ENCODE assay signal across 8 cellular contexts in the genomic region with DNA sequence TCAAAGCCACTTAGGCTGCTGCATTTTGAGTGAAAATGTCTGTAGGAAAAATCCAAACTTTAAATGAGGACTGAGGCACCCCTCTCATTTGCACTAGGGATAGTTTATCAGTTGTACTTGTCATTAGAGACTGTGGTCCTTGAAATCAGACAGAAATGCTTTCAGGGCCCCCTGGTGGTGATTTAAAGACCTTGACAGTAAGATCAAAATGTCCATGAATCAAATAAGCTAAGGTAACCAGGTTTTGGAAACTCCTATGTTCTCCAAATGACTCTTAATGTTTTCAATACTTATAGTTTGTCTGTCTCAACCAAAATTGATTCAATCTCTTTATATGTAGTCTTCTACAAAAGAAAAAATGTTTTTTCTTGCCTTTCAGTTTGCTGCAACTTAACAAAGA. TPM values are rescaled to one million over a fixed set of nuclear protein-coding genes. Genes with fewer than 3 reads are reported as not detected.
DNase-seq lines count a peak whose midpoint lies in the region; ATAC-seq, FAIRE-seq and TF ChIP-seq lines count a peak whose summit lies in the region.

No MANE protein-coding gene starts in this region.

- TF ChIP-seq POLR2A in GM12878 (IDR thresholded peaks at IDR 0.05; ENCODE audit: low read depth, low read length) = no peak
- TF ChIP-seq POLR2A in right lobe of liver (IDR thresholded peaks at IDR 0.05) = no peak
- TF ChIP-seq POLR2A in suprapubic skin (IDR thresholded peaks at IDR 0.05) = no peak

- H3K9me3 ChIP-seq in OCI-LY7 (ENCODE audit: low read length) (no peaks in the 10 kb centered on the region), GM12878 (replicated peaks; ENCODE audit: control insufficient read depth, insufficient read depth, low read length) (no peaks in the 10 kb centered on the region), right lobe of liver (no peaks in the 10 kb centered on the region), upper lobe of right lung (no peaks in the 10 kb centered on the region), suprapubic skin (no peaks in the 10 kb centered on the region)

- RAD21 ChIA-PET in GM12878 (lab: Charles Lee; ENCODE audit: unreplicated experiment) = interaction anchor here (0.9 to 1.0 kb wide), 2 partner anchors 217 to 316 kb away, joined by 4 to 5 read pairs; no protein-coding TSS in a partner anchor

- CTCF ChIA-PET in OCI-LY7 (lab: Charles Lee; ENCODE audit: unreplicated experiment) (no interaction called here), GM12878 (lab: Yijun Ruan, JAX) (interaction anchor here (0.6 to 3.4 kb wide), 12 partner anchors 9 to 1078 kb away, joined by 3 to 27 read pairs (median 3); a partner anchor contains a TSS)

- ATAC-seq in GM18868 (IDR thresholded peaks at IDR 0.05; ENCODE audit: unreplicated experiment) (peak; percentile 89), GM12878 (peak; percentile 80), right lobe of liver (peak; percentile 66 to 68 (median 66)), upper lobe of right lung (peak; percentile 58)

- DNase-seq in D341Med (ENCODE audit: low spot score) = peak; percentile 38
- peak; percentile 35 for DNase-seq in HT1080 (ENCODE audit: low read depth)
- DNase-seq in OCI-LY7 (ENCODE audit: low spot score) = peak; percentile 73
- no peak for DNase-seq in GM12878 (ENCODE audit: low read depth, low spot score)
- DNase-seq in right lobe of liver = no peak
- no peak for DNase-seq in upper lobe of right lung
- DNase-seq in suprapubic skin (ENCODE audit: low spot score in 2 of 2) = no peak

- in situ Hi-C loops in GM12878 (cut with MboI) = no loop called here

- no peaks in the 10 kb centered on the region for H3K9me2 ChIP-seq in OCI-LY7 (ENCODE audit: insufficient read depth, low read length)

- POLR2A ChIA-PET in OCI-LY7 (lab: Charles Lee) = interaction anchor here (0.6 to 0.7 kb wide), 2 partner anchors 40 to 216 kb away, joined by 3 to 5 read pairs; no protein-coding TSS in a partner anchor
- POLR2A ChIA-PET in GM12878 (lab: Charles Lee) = no interaction called here

- intact Hi-C loops in OCI-LY7 (cut with micrococcal nuclease; ENCODE audit: unreplicated experiment) = loop anchor here (2.0 kb wide), 1 partner anchor 315 kb away; no protein-coding TSS in a partner anchor
- intact Hi-C loops in GM12878 (cut with micrococcal nuclease; ENCODE audit: unreplicated experiment) = loop anchor here (1.0 to 5.0 kb wide), 2 partner anchors 315 to 1278 kb away; no protein-coding TSS in a partner anchor
- intact Hi-C loops in right lobe of liver (cut with DNase I) = no loop called here
- intact Hi-C loops in upper lobe of right lung (cut with DNase I) = no loop called here

- TF ChIP-seq EP300 in GM12878 (IDR thresholded peaks at IDR 0.05; ENCODE audit: borderline replicate concordance in 1 of 2, control insufficient read depth in 1 of 2, low read depth in 2 of 2, low read length in 2 of 2) = no peak
- no peak for TF ChIP-seq EP300 in suprapubic skin (IDR thresholded peaks at IDR 0.05)

- TF ChIP-seq CTCF in OCI-LY7 (conservative IDR thresholded peaks at IDR 0.05; ENCODE audit: low read length) (peak; percentile 87), GM12878 (IDR thresholded peaks at IDR 0.05 in 2 of 3, conservative IDR thresholded peaks at IDR 0.05 in 1 of 3; ENCODE audit: control insufficient read depth in 2 of 3, extremely low read depth in 1 of 3, insufficient read depth in 1 of 3, low read depth in 3 of 3, low read length in 3 of 3) (peak; percentile 56 to 67 (median 62)), right lobe of liver (IDR thresholded peaks at IDR 0.05) (peak; percentile 46 to 69 (median 66)), upper lobe of right lung (IDR thresholded peaks at IDR 0.05) (peak; percentile 71), suprapubic skin (IDR thresholded peaks at IDR 0.05) (peak in 1 of 2 donors; percentile 39)

- H3K27me3 ChIP-seq in GM12878 (replicated peaks in 1 of 2; ENCODE audit: control insufficient read depth in 2 of 2, insufficient read depth in 2 of 2, low read length in 1 of 2) (no peaks in the 10 kb centered on the region), right lobe of liver (no peaks in the 10 kb centered on the region), upper lobe of right lung (no peaks in the 10 kb centered on the region), suprapubic skin (no peaks in the 10 kb centered on the region)

- H3K27ac ChIP-seq in OCI-LY7 (ENCODE audit: low read depth, low read length, poor library complexity, severe bottlenecking) (no peak overlapping the region), GM12878 (ENCODE audit: control insufficient read depth, insufficient read depth) (no peak overlapping the region), right lobe of liver (no peak overlapping the region), upper lobe of right lung (no peak overlapping the region), suprapubic skin (no peak overlapping the region)

- FAIRE-seq in GM12878 (lab: Jason Lieb, UNC) = no peak

- H3K36me3 ChIP-seq in OCI-LY7 (ENCODE audit: insufficient read depth, low read length) (no peaks in the 10 kb centered on the region), GM12878 (ENCODE audit: control insufficient read depth in 2 of 2, insufficient read depth in 2 of 2, low read length in 1 of 2) (no peaks in the 10 kb centered on the region), right lobe of liver (no peaks in the 10 kb centered on the region), upper lobe of right lung (no peaks in the 10 kb centered on the region), suprapubic skin (no peaks in the 10 kb centered on the region)

- BruUV-seq in OCI-LY7 (replicated peaks; lab: Mats Ljungman, UMichigan) = no TSS peak
- no TSS peak for BruUV-seq in GM12878 (replicated peaks; lab: Mats Ljungman, UMichigan)

- TF ChIP-seq RAD21 in GM12878 (IDR thresholded peaks at IDR 0.05; ENCODE audit: insufficient read depth, low read depth, low read length) = peak; percentile 76

- no peak overlapping the region for H3K9ac ChIP-seq in GM12878 (ENCODE audit: control insufficient read depth, insufficient read depth, low read length)

- no peak overlapping the region for H2AFZ ChIP-seq in OCI-LY7 (ENCODE audit: low read length)
- no peak overlapping the region for H2AFZ ChIP-seq in GM12878 (ENCODE audit: control insufficient read depth, low read depth, low read length)

- H3K4me2 ChIP-seq in OCI-LY7 (ENCODE audit: low read length) = no peak overlapping the region
- H3K4me2 ChIP-seq in GM12878 (ENCODE audit: control insufficient read depth, insufficient read depth) = no peak overlapping the region

- SMC1A ChIA-PET in GM12878 (lab: Charles Lee; ENCODE audit: uncharacterized antibody, unreplicated experiment) = interaction anchor here (0.7 to 2.6 kb wide), 4 partner anchors 199 to 315 kb away, joined by 3 to 13 read pairs (median 4); no protein-coding TSS in a partner anchor

- H3K4me3 ChIP-seq in OCI-LY7 (ENCODE audit: low read depth, low read length, poor library complexity, severe bottlenecking) (no peak overlapping the region), GM12878 (no peak overlapping the region), right lobe of liver (no peak overlapping the region), upper lobe of right lung (no peak overlapping the region), suprapubic skin (no peak overlapping the region)

- H3K4me1 ChIP-seq in OCI-LY7 (ENCODE audit: insufficient read depth, low read length, poor library complexity, severe bottlenecking) = no peaks in the 10 kb centered on the region
- H3K4me1 ChIP-seq in GM12878 (ENCODE audit: control insufficient read depth, insufficient read depth, low read length) = no peaks in the 10 kb centered on the region
- no peaks in the 10 kb centered on the region for H3K4me1 ChIP-seq in right lobe of liver
- H3K4me1 ChIP-seq in upper lobe of right lung = no peaks in the 10 kb centered on the region
- H3K4me1 ChIP-seq in suprapubic skin = no peaks in the 10 kb centered on the region

- H3K79me2 ChIP-seq in OCI-LY7 (ENCODE audit: insufficient read depth, low read depth, low read length) (no peaks in the 10 kb centered on the region), GM12878 (ENCODE audit: control insufficient read depth, insufficient read depth, low read length) (no peaks in the 10 kb centered on the region)

- H4K20me1 ChIP-seq in OCI-LY7 (ENCODE audit: insufficient read depth, low read length) = no peaks in the 10 kb centered on the region
- H4K20me1 ChIP-seq in GM12878 (ENCODE audit: control insufficient read depth, insufficient read depth) = no peaks in the 10 kb centered on the region

TF ChIP-seq in GM12878, 131 proteins besides CTCF, POLR2A, EP300 and RAD21:
- TF ChIP-seq EZH2 (IDR thresholded peaks at IDR 0.05; ENCODE audit: borderline replicate concordance, control insufficient read depth, low read depth, low read length) = no peak
- peak; percentile 73; the same call in 1 of the 2 replicates for TF ChIP-seq SMC3 (IDR thresholded peaks at IDR 0.05; ENCODE audit: borderline replicate concordance, low read length)
TF ChIP-seq in GM12878: peak in this region for 1.

RNA-seq across cellular contexts. Expression of a gene that starts 28.8 kb away (rescaled TPM):
- 99.1 and 140 TPM in 2 replicates for total RNA-seq in HT1080 (2014; rRNA removed; shearing (Covaris generic))
- 112 and 131 TPM in 2 replicates for polyA plus RNA-seq in HT1080 (2015; cell fraction: cytosol; rRNA removed)
- 233 and 251 TPM in 2 replicates for polyA plus RNA-seq in HT1080 (2015; cell fraction: nucleus; rRNA removed)
- total RNA-seq in OCI-LY7 (2014; rRNA removed; shearing (Covaris generic)) = 61.1 and 68.5 TPM in 2 replicates
- total RNA-seq in OCI-LY7 (2022) = 146 and 160 TPM in 2 replicates
- 197 and 199 TPM in 2 replicates for total RNA-seq in GM12878 (2013; cell fraction: nucleolus; rRNA removed)
- 56.8 and 67.1 TPM in 2 replicates for total RNA-seq in GM12878 (2014; rRNA removed)
- 73.7 and 74.6 TPM in 2 replicates for total RNA-seq in GM12878 (2014; rRNA removed; fragmentation: Illumina TruSeq; extraction: Trizol)
- 71.3 and 79.5 TPM in 2 replicates for total RNA-seq in GM12878 (2021)
- polyA plus RNA-seq in GM12878 (2011; ENCODE audit: low read depth) = 36.0 TPM
- polyA plus RNA-seq in GM12878 (2011; rRNA removed) = 110 and 142 TPM in 2 replicates
- polyA plus RNA-seq in GM12878 (2011; cell fraction: cytosol; rRNA removed) = 52.9 and 57.8 TPM in 2 replicates
- 101 and 109 TPM in 2 replicates for polyA plus RNA-seq in GM12878 (2011; cell fraction: nucleus; rRNA removed)
- 44.6 and 50.3 TPM in 2 replicates for polyA plus RNA-seq in GM12878 (2012)
- polyA plus RNA-seq in GM12878 (2014; fragmentation: Illumina TruSeq; extraction: Trizol) = 102 and 119 TPM in 2 replicates
- polyA plus RNA-seq in GM12878 (2014; fragmentation: Nextera tagmentation; extraction: Ambion mirVana) = 10 to 100 TPM; 54.3 to 60.3 TPM
- 47.0 and 60.0 TPM in 2 replicates for polyA plus RNA-seq in GM12878 (2014; rRNA removed)
- 10 to 100 TPM; 75.2 to 78.1 TPM for polyA plus RNA-seq in GM12878 (2016; fragmentation: Nextera tagmentation; extraction: Ambion mirVana)
- polyA minus RNA-seq in GM12878 (2011; rRNA and poly(A)+ RNA removed) = 90.1 and 137 TPM in 2 replicates
- polyA minus RNA-seq in GM12878 (2011; cell fraction: cytosol; rRNA and poly(A)+ RNA removed) = 18.7 and 23.5 TPM in 2 replicates
- 88.5 and 108 TPM in 2 replicates for polyA minus RNA-seq in GM12878 (2011; cell fraction: nucleus; rRNA and poly(A)+ RNA removed)
- 10 to 100 TPM; 20.5 to 35.1 (median 24.6) TPM for total RNA-seq in right lobe of liver
- 56.6 TPM for total RNA-seq in upper lobe of right lung
- total RNA-seq in suprapubic skin = 10 to 100 TPM; 32.3 to 61.7 (median 39.6) TPM

Comparison
In these comparisons a context has a peak if more than half of its experiments do, and no peak if none do; other contexts are left out.
1. DNase-seq: peak in D341Med (single experiment), HT1080 (single experiment) and OCI-LY7 (single experiment); none in GM12878 (single experiment), right lobe of liver (0 of 3), upper lobe of right lung (single experiment) and suprapubic skin (0 of 2).
2. intact Hi-C loops: an anchor here in OCI-LY7 (2.0 kb wide) and GM12878 (1.0 to 5.0 kb wide); none called in right lobe of liver and upper lobe of right lung.
3. Peak in every context shown above with its lines, with median percentiles within 50 percentile points of each other: ATAC-seq.